Comparison of ENCODE assay signal across 14 cellular contexts in the genomic region with DNA sequence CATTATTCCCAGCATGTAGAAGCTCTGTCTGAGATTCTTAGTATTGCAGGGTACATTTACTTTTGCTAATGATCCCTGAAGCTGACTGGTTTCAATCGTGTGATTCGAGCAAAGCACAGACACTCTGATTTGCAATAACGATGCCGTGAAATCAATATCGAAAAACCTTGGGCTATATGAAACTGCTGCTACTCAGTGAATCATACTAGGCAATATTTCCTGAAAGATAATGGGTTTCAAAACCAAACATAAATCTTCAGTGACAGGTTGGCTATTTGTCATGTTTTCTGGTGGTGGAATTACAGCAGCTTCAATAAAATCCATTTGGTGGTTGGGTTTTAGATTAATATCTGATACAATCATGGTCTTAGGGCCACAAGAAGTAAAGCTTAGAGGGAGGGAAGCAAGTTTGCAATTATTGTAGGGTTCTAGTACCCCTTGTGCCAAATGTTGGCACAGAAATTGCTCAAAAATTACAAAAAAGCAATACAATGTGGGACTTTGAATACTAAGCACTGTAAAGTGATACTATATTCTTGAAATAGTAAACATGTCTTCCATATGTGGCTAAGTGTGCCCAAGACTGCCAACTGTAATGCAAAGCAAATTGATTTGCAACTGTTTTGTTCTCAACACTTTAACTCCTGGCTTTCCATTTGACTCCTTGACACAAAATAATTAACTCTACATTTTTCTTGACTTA.
DNase-seq lines count a peak whose midpoint lies in the region; ATAC-seq and TF ChIP-seq lines count a peak whose summit lies in the region.
"Had no signal": no experiment of that assay in that cellular context is flagged by ENCODE, and none has a peak within 500 bp of the region (broad histone marks: within the 10 kb centered on the region; RNA-seq: fewer than 3 reads in every experiment).

No MANE protein-coding gene starts in this region.

- no peaks in the 10 kb centered on the region for H3K9me3 ChIP-seq in OCI-LY3 (ENCODE audit: insufficient read depth, low read length)
- no peaks in the 10 kb centered on the region for H3K9me3 ChIP-seq in iPS-18a (ENCODE audit: control insufficient read depth, low read depth, low read length)
- H3K9me3 ChIP-seq: ovary, spleen, upper lobe of right lung had no signal

- no peaks in the 10 kb centered on the region for H4K20me1 ChIP-seq in OCI-LY3 (ENCODE audit: insufficient read depth, low read length)

- H3K27me3 ChIP-seq in OCI-LY3 (ENCODE audit: low read depth, low read length) = peaks cover 42% of the 10 kb centered on the region
- H3K27me3 ChIP-seq in iPS-18a (ENCODE audit: control insufficient read depth, insufficient read depth, low read length) = no peaks in the 10 kb centered on the region
- H3K27me3 ChIP-seq: ovary, upper lobe of right lung had no signal

- no peak overlapping the region for H2AFZ ChIP-seq in OCI-LY3 (ENCODE audit: low read depth, low read length)

- H3K4me1 ChIP-seq in OCI-LY3 (ENCODE audit: low read length) = peaks cover 55% of the 10 kb centered on the region
- peaks cover 47% of the 10 kb centered on the region for H3K4me1 ChIP-seq in iPS-18a (ENCODE audit: control insufficient read depth, low read depth, low read length)
- H3K4me1 ChIP-seq: upper lobe of right lung had no signal

- H3K36me3 ChIP-seq in OCI-LY3 (replicated peaks; ENCODE audit: low read depth, low read length) (no peaks in the 10 kb centered on the region), iPS-18a (ENCODE audit: control insufficient read depth, low read depth, low read length) (no peaks in the 10 kb centered on the region)
- H3K36me3 ChIP-seq: ovary, spleen, upper lobe of right lung had no signal

- peak; percentile 10 for DNase-seq in activated CD4-positive, alpha-beta T cell treated with anti-CD3 and anti-CD28 coated beads for 48 hours
- no peak for DNase-seq in activated CD4-positive, alpha-beta T cell treated with anti-CD3 and anti-CD28 coated beads for 4 hours
- peak; percentile 41 for DNase-seq in HFF-Myc (ENCODE audit: extremely low read depth, low read depth)
- no peak for DNase-seq in left cardiac atrium
- no peak for DNase-seq in HUDEP-2 (lab: John Stamatoyannopoulos, UW; ENCODE audit: unreplicated experiment in 76 of 76)
- DNase-seq: activated CD4-positive, alpha-beta T cell treated with anti-CD3 and anti-CD28 coated beads for 1 hour; H7; NCI-H1930; ovary; spleen; upper lobe of right lung had no signal

- intact Hi-C loops in left cardiac atrium (cut with DNase I) = no loop called here

- H3K4me2 ChIP-seq in OCI-LY3 (ENCODE audit: low read length) = peak overlapping the region; percentile 71

- H3K27ac ChIP-seq in OCI-LY3 (ENCODE audit: low read length) (peak overlapping the region; percentile 74), iPS-18a (ENCODE audit: low read length) (peak overlapping the region; percentile 40)
- H3K27ac ChIP-seq: ovary, spleen, upper lobe of right lung had no signal

- no peaks in the 10 kb centered on the region for H3K79me2 ChIP-seq in OCI-LY3 (ENCODE audit: low read length)

- TF ChIP-seq CTCF in HFF-Myc (IDR thresholded peaks at IDR 0.05; ENCODE audit: low read depth, low read length, missing control alignments) (no peak), OCI-LY3 (IDR thresholded peaks at IDR 0.05; ENCODE audit: low read depth, low read length) (no peak)

- H3K9ac ChIP-seq in OCI-LY3 (ENCODE audit: low read length) (no peak overlapping the region), iPS-18a (ENCODE audit: low read length) (no peak overlapping the region)

- ATAC-seq in HG03457 (IDR thresholded peaks at IDR 0.05; ENCODE audit: unreplicated experiment) = no peak
- no peak for ATAC-seq in left cardiac atrium
- ATAC-seq: upper lobe of right lung had no signal

- H3K4me3 ChIP-seq in HFF-Myc (replicated peaks; ENCODE audit: low read depth, low read length) (no peak overlapping the region), OCI-LY3 (ENCODE audit: low read length) (peak overlapping the region; percentile 44), iPS-18a (ENCODE audit: low read length) (peak overlapping the region; percentile 12)
- H3K4me3 ChIP-seq: ovary, spleen, upper lobe of right lung had no signal

Comparison
In these comparisons a context has a peak if more than half of its experiments do, and no peak if none do; other contexts are left out.
1. DNase-seq: peak in activated CD4-positive, alpha-beta T cell treated with anti-CD3 and anti-CD28 coated beads for 48 hours (single experiment) and HFF-Myc (single experiment); none in activated CD4-positive, alpha-beta T cell treated with anti-CD3 and anti-CD28 coated beads for 4 hours (0 of 2), left cardiac atrium (single experiment) and HUDEP-2 (0 of 76).